In genomic region chr17:28046034-28046825, GRCh38 we compare ENCODE assay signal across 18 cellular contexts. TPM values are rescaled to one million over a fixed set of nuclear protein-coding genes. Genes with fewer than 3 reads are reported as not detected.
DNase-seq lines count a peak whose midpoint lies in the region; ATAC-seq and TF ChIP-seq lines count a peak whose summit lies in the region.
"Had no signal": no experiment of that assay in that cellular context is flagged by ENCODE, and none has a peak within 500 bp of the region (broad histone marks: within the 10 kb centered on the region; RNA-seq: fewer than 3 reads in every experiment).

No MANE protein-coding gene starts in this region.

- H3K4me1 Mint-ChIP-seq in T-helper 17 cell, result peaks cover 51% of the 10 kb centered on the region
- H3K4me1 Mint-ChIP-seq in CD8-positive, alpha-beta memory T cell, result peaks cover 70 to 87% (median 86%) of the 10 kb centered on the region in 3 donors

- TF ChIP-seq CTCF in GM12865 (IDR thresholded peaks at IDR 0.05; ENCODE audit: insufficient read depth, low read depth, low read length, missing control alignments) (no peak), hepatocyte (IDR thresholded peaks at IDR 0.05; ENCODE audit: poor library complexity) (no peak)

- CTCF ChIA-PET in CD8-positive, alpha-beta memory T cell (lab: Charles Lee), result no interaction called here

- no peak overlapping the region for H2AFZ ChIP-seq in hepatocyte

- H3K4me3 Mint-ChIP-seq in T-helper 17 cell, result peak overlapping the region; percentile 70
- H3K4me3 Mint-ChIP-seq in CD8-positive, alpha-beta memory T cell, result peak overlapping the region in 3 of 7 donors; percentile 8 to 31 (median 29)

- H4K20me1 ChIP-seq in BLaER1, result peaks cover 33% of the 10 kb centered on the region
- H4K20me1 ChIP-seq in hepatocyte (ENCODE audit: insufficient read depth, poor library complexity, severe bottlenecking), result peaks cover 15% of the 10 kb centered on the region

- H3K9me3 ChIP-seq in BLaER1 (no peaks in the 10 kb centered on the region), T-helper 17 cell (ENCODE audit: control insufficient read depth, low read length, poor library complexity, severe bottlenecking) (no peaks in the 10 kb centered on the region), hepatocyte (ENCODE audit: low read depth) (no peaks in the 10 kb centered on the region)
- H3K9me3 ChIP-seq in CD8-positive, alpha-beta memory T cell (ENCODE audit: low read length), result no peaks in the 10 kb centered on the region
- H3K9me3 ChIP-seq: heart left ventricle, uterus had no signal

- H3K36me3 ChIP-seq in BLaER1, result no peaks in the 10 kb centered on the region
- H3K36me3 ChIP-seq in hepatocyte (replicated peaks; ENCODE audit: insufficient read depth, low read depth), result no peaks in the 10 kb centered on the region
- no peaks in the 10 kb centered on the region for H3K36me3 ChIP-seq in CD8-positive, alpha-beta memory T cell (ENCODE audit: insufficient read depth, low read length)
- H3K36me3 ChIP-seq: heart left ventricle, uterus had no signal

- no peaks in the 10 kb centered on the region for H3K9me3 Mint-ChIP-seq in CD8-positive, alpha-beta memory T cell

- H3K4me1 ChIP-seq in BLaER1 (peaks cover 75% of the 10 kb centered on the region), hepatocyte (ENCODE audit: insufficient read depth) (peaks cover 23% of the 10 kb centered on the region)
- peaks cover 57% of the 10 kb centered on the region for H3K4me1 ChIP-seq in CD8-positive, alpha-beta memory T cell (ENCODE audit: insufficient read depth, low read length)

- H3K36me3 Mint-ChIP-seq in T-helper 17 cell (ENCODE audit: low read depth), result peaks cover 2% of the 10 kb centered on the region
- H3K36me3 Mint-ChIP-seq in CD8-positive, alpha-beta memory T cell, result peaks cover 0 to 5% (median 4%) of the 10 kb centered on the region in 3 donors

- peaks cover 93% of the 10 kb centered on the region for H3K79me2 ChIP-seq in hepatocyte

- peak overlapping the region; percentile 52 for H3K9ac ChIP-seq in BLaER1

- ATAC-seq in T-helper 17 cell, result no peak
- no peak for ATAC-seq in GM18873 (IDR thresholded peaks at IDR 0.05; ENCODE audit: low FRiP score, unreplicated experiment)
- ATAC-seq in HG03159 (IDR thresholded peaks at IDR 0.05; ENCODE audit: unreplicated experiment), result no peak
- ATAC-seq: heart left ventricle, left cardiac atrium had no signal

- H3K4me2 ChIP-seq in BLaER1 (peak overlapping the region; percentile 88), hepatocyte (peak overlapping the region; percentile 95)

- H3K9me2 ChIP-seq in hepatocyte (replicated peaks; ENCODE audit: insufficient read depth), result no peaks in the 10 kb centered on the region

- POLR2A ChIA-PET in CD8-positive, alpha-beta memory T cell (lab: Charles Lee), result no interaction called here

- H3K27me3 Mint-ChIP-seq in T-helper 17 cell, result no peaks in the 10 kb centered on the region
- H3K27me3 Mint-ChIP-seq in CD8-positive, alpha-beta memory T cell, result no peaks in the 10 kb centered on the region

- peak overlapping the region; percentile 11 for H3K27ac Mint-ChIP-seq in T-helper 17 cell
- H3K27ac Mint-ChIP-seq in CD8-positive, alpha-beta memory T cell, result peak overlapping the region in 2 of 8 donors; percentile 9 to 48

- no peaks in the 10 kb centered on the region for H3K27me3 ChIP-seq in BLaER1
- no peaks in the 10 kb centered on the region for H3K27me3 ChIP-seq in hepatocyte
- H3K27me3 ChIP-seq in CD8-positive, alpha-beta memory T cell (ENCODE audit: insufficient read depth, low read length, poor library complexity, severe bottlenecking), result no peaks in the 10 kb centered on the region
- H3K27me3 ChIP-seq: heart left ventricle, uterus had no signal

- 88% methylated on average over 3 of the region's 3 CpGs for WGBS in hepatocyte (ENCODE audit: low lambda C conversion rate, missing lambda C conversion rate)

- H3K4me3 ChIP-seq in BLaER1 (peak overlapping the region; percentile 82), GM12865 (ENCODE audit: low read depth, low read length) (peak overlapping the region; percentile 50), hepatocyte (no peak overlapping the region)
- no peak overlapping the region for H3K4me3 ChIP-seq in CD8-positive, alpha-beta memory T cell (ENCODE audit: low read length)
- H3K4me3 ChIP-seq: uterus had no signal

- peak; percentile 43 for DNase-seq in GM12865 (ENCODE audit: low read depth)
- no peak for DNase-seq in T-helper 17 cell
- no peak for DNase-seq in hepatocyte (ENCODE audit: low spot score)
- DNase-seq in dedifferentiated amniotic fluid mesenchymal stem cell (ENCODE audit: extremely low spot score), result no peak
- no peak for DNase-seq in CD8-positive, alpha-beta memory T cell
- DNase-seq: activated CD4-positive, alpha-beta T cell treated with anti-CD3 and anti-CD28 coated beads for 48 hours; AML-193; caudate nucleus; EL; H7; heart left ventricle; left cardiac atrium; NCI-H226; stimulated activated CD4-positive, alpha-beta T cell treated with anti-CD3 and anti-CD28 coated beads, Interleukin-2, amount 100 ng/mL, for 48 hours; uterus had no signal

- peak overlapping the region; percentile 72 for H3K27ac ChIP-seq in BLaER1
- H3K27ac ChIP-seq in hepatocyte, result no peak overlapping the region
- no peak overlapping the region for H3K27ac ChIP-seq in CD8-positive, alpha-beta memory T cell (ENCODE audit: low read depth, low read length)
- H3K27ac ChIP-seq: heart left ventricle, uterus had no signal

RNA-seq across cellular contexts. Expression of gene NLK, which starts 3.8 kb away (rescaled TPM):
- 10 to 100 TPM; 12.3 to 15.1 TPM for total RNA-seq in T-helper 17 cell
- total RNA-seq in hepatocyte, result 24.9 and 29.1 TPM in 2 replicates
- 5.2 and 7.1 TPM in 2 replicates for polyA plus RNA-seq in hepatocyte
- total RNA-seq in CD8-positive, alpha-beta memory T cell, result 10 to 100 TPM; 12.0 to 12.8 TPM
- 1.7 TPM for polyA plus RNA-seq in CD8-positive, alpha-beta memory T cell

Comparison
In these comparisons a context has a peak if more than half of its experiments do, and no peak if none do; other contexts are left out.
1. H3K4me3 ChIP-seq: peak in BLaER1 (single experiment) and GM12865 (single experiment); none in hepatocyte (single experiment) and CD8-positive, alpha-beta memory T cell (single experiment).